In genomic region chr1:25033828-25034451, GRCh38 we compare ENCODE assay signal across 8 cellular contexts.
DNase-seq lines count a peak whose midpoint lies in the region; ATAC-seq and TF ChIP-seq lines count a peak whose summit lies in the region.

No MANE protein-coding gene starts in this region.

- peaks cover 4% of the 10 kb centered on the region for H3F3A ChIP-seq in neural progenitor cell (ENCODE audit: low read depth)

- H3K9me3 ChIP-seq in neural progenitor cell (ENCODE audit: low read depth): no peaks in the 10 kb centered on the region

- no peaks in the 10 kb centered on the region for H3K27me3 ChIP-seq in neural progenitor cell

- no peaks in the 10 kb centered on the region for H3K27me3 Mint-ChIP-seq in effector memory CD8-positive, alpha-beta T cell
- peaks cover 2% of the 10 kb centered on the region for H3K27me3 Mint-ChIP-seq in neural progenitor cell (ENCODE audit: insufficient read depth, low read depth)

- no peak overlapping the region for H3K27ac Mint-ChIP-seq in effector memory CD8-positive, alpha-beta T cell
- no peak overlapping the region for H3K27ac Mint-ChIP-seq in neural progenitor cell

- H3K4me3 Mint-ChIP-seq in effector memory CD8-positive, alpha-beta T cell: peak overlapping the region; percentile 88 to 89
- H3K4me3 Mint-ChIP-seq in neural progenitor cell: no peak overlapping the region

- peak; percentile 2 for ATAC-seq in effector memory CD8-positive, alpha-beta T cell (replicated peaks)

- no peak overlapping the region for H3K4me2 ChIP-seq in neural progenitor cell

- no peak overlapping the region for H2AFZ ChIP-seq in neural progenitor cell (replicated peaks)

- peak; percentile 92 for DNase-seq in GM12865 (ENCODE audit: low read depth)
- peak; percentile 100 for DNase-seq in NB4 (ENCODE audit: low read depth)
- DNase-seq in effector memory CD8-positive, alpha-beta T cell: no peak
- peak; percentile 66 for DNase-seq in pons (ENCODE audit: low spot score)
- no peak for DNase-seq in neural progenitor cell (ENCODE audit: low spot score)
- no peak for DNase-seq in NCI-H82 treated with DMSO at 0.1 percent for 48 hours (lab: John Stamatoyannopoulos, UW; ENCODE audit: unreplicated experiment)
- no peak for DNase-seq in stimulated activated naive CD4-positive, alpha-beta T cell treated with Interleukin-2 at 50 U/mL for 16 hours (lab: John Stamatoyannopoulos, UW)
- no peak for DNase-seq in T-helper 9 cell

- H3K79me2 ChIP-seq in neural progenitor cell (ENCODE audit: low read depth): no peaks in the 10 kb centered on the region

- TF ChIP-seq CTCF in GM12865 (IDR thresholded peaks at IDR 0.05; ENCODE audit: insufficient read depth, low read depth, low read length, missing control alignments) (no peak), NB4 (IDR thresholded peaks at IDR 0.05; ENCODE audit: low read depth, low read length) (no peak), neural progenitor cell (IDR thresholded peaks at IDR 0.05) (no peak)

- peak overlapping the region; percentile 78 for H3K4me3 ChIP-seq in GM12865 (ENCODE audit: low read depth, low read length)
- H3K4me3 ChIP-seq in NB4 (ENCODE audit: low read depth, low read length): peak overlapping the region; percentile 59
- no peak overlapping the region for H3K4me3 ChIP-seq in neural progenitor cell

- no peaks in the 10 kb centered on the region for H4K20me1 ChIP-seq in neural progenitor cell (ENCODE audit: low read depth)

- no peak for TF ChIP-seq POLR2A in NB4 (IDR thresholded peaks at IDR 0.05; ENCODE audit: extremely low read depth, insufficient read length)

- H3K4me1 ChIP-seq in neural progenitor cell: no peaks in the 10 kb centered on the region

- H3K9ac ChIP-seq in neural progenitor cell: no peak overlapping the region

- H3K27ac ChIP-seq in neural progenitor cell: no peak overlapping the region

- H3K9me3 Mint-ChIP-seq in effector memory CD8-positive, alpha-beta T cell: peaks cover 0 to 1% of the 10 kb centered on the region in 2 donors
- no peaks in the 10 kb centered on the region for H3K9me3 Mint-ChIP-seq in neural progenitor cell

- H3K4me1 Mint-ChIP-seq in effector memory CD8-positive, alpha-beta T cell (ENCODE audit: low read depth in 2 of 2): peaks cover 62 to 64% of the 10 kb centered on the region in 2 donors
- H3K4me1 Mint-ChIP-seq in neural progenitor cell: no peaks in the 10 kb centered on the region

- H3K36me3 ChIP-seq in neural progenitor cell: no peaks in the 10 kb centered on the region

- peaks cover 25% of the 10 kb centered on the region for H3K36me3 Mint-ChIP-seq in effector memory CD8-positive, alpha-beta T cell (ENCODE audit: insufficient read depth)
- H3K36me3 Mint-ChIP-seq in neural progenitor cell: no peaks in the 10 kb centered on the region

Comparison
In these comparisons a context has a peak if more than half of its experiments do, and no peak if none do; other contexts are left out.
1. DNase-seq: peak in GM12865 (single experiment), NB4 (single experiment) and pons (single experiment); none in effector memory CD8-positive, alpha-beta T cell (0 of 3), neural progenitor cell (single experiment), NCI-H82 treated with DMSO at 0.1 percent for 48 hours (single experiment), stimulated activated naive CD4-positive, alpha-beta T cell treated with Interleukin-2 at 50 U/mL for 16 hours (single experiment) and T-helper 9 cell (single experiment).